ENCODE assay signal across 20 cellular contexts in the genomic region with DNA sequence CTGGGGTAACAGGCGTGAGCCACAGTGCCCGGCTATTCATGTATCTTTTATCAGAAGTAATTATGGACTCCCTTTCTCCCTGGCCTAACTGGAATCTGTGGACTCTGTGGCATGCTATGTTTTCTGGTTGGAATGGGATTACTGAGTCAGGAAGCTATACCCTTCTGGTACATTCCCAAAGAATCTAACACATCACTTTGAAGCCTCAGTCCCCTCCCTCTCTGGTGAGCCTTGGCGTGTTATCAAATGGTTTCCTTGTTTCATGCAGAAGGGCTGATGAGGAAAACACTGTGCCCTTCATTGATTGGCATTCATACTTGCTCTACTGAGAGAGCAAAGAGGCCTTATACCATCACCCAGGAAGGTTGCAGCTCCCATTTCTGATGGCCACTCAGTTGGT. TPM values are rescaled to one million over a fixed set of nuclear protein-coding genes. Genes with fewer than 3 reads are reported as not detected.
DNase-seq lines count a peak whose midpoint lies in the region; ATAC-seq and TF ChIP-seq lines count a peak whose summit lies in the region.
"Had no signal": no experiment of that assay in that cellular context is flagged by ENCODE, and none has a peak within 500 bp of the region (broad histone marks: within the 10 kb centered on the region; RNA-seq: fewer than 3 reads in every experiment).

No MANE protein-coding gene starts in this region.

- peak; percentile 51 for DNase-seq in Ammon's horn (ENCODE audit: low spot score)
- DNase-seq in SK-MEL-5 (ENCODE audit: low read depth, low spot score): peak; percentile 56
- peak; percentile 77 for DNase-seq in foreskin melanocyte
- peak; percentile 26 for DNase-seq in sciatic nerve (ENCODE audit: low spot score)
- DNase-seq in omental fat pad (ENCODE audit: low spot score): no peak
- DNase-seq in HPDE6-E6E7 (ENCODE audit: extremely low spot score): no peak
- no peak for DNase-seq in HCEC 1CT
- DNase-seq: C1 segment of cervical spinal cord, DND-41, H7, NCI-H1092 treated with DMSO at 0.1 percent for 48 hours, NCI-H146, NCI-H2081, NCI-H2171 treated with DMSO at 0.1 percent for 48 hours, OCI-M1, SHP77 treated with DMSO at 0.1 percent for 48 hours had no signal

- TF ChIP-seq CTCF in omental fat pad (IDR thresholded peaks at IDR 0.05): no peak

- intact Hi-C loops in sciatic nerve (cut with DNase I): no loop called here

- in situ Hi-C loops in SK-MEL-5 (cut with HindIII; ENCODE audit: low pct_unique_long_range_greater_than_20kb, low sequenced_read_pairs): no loop called here

- no peak for ATAC-seq in sciatic nerve
- ATAC-seq in omental fat pad (ENCODE audit: low FRiP score): no peak
- ATAC-seq in GM19023 (IDR thresholded peaks at IDR 0.05; ENCODE audit: unreplicated experiment): no peak
- ATAC-seq: A549, K562, SK-N-SH treated with all-trans-retinoic acid at 6 μM for 48 hours had no signal

RNA-seq across cellular contexts. Expression of a gene that starts 22.9 kb away (rescaled TPM):
- total RNA-seq in SK-MEL-5 (2014; rRNA removed; shearing (Covaris generic)): 108 and 121 TPM in 2 replicates
- 123 and 153 TPM in 2 replicates for polyA plus RNA-seq in SK-MEL-5 (2015; cell fraction: cytosol; rRNA removed)
- 59.1 and 60.0 TPM in 2 replicates for polyA plus RNA-seq in SK-MEL-5 (2015; cell fraction: nucleus; rRNA removed)
- total RNA-seq in sciatic nerve (27.6 TPM), omental fat pad (10 to 100 TPM; 31.3 to 53.1 (median 41.2) TPM)

RNA-seq across cellular contexts. Expression of a gene that starts 59.2 kb away (rescaled TPM):
- total RNA-seq in SK-MEL-5 (2014; rRNA removed; shearing (Covaris generic)): 566 and 620 TPM in 2 replicates
- 466 and 549 TPM in 2 replicates for polyA plus RNA-seq in SK-MEL-5 (2015; cell fraction: cytosol; rRNA removed)
- polyA plus RNA-seq in SK-MEL-5 (2015; cell fraction: nucleus; rRNA removed): 181 and 183 TPM in 2 replicates
- total RNA-seq in sciatic nerve (69.5 TPM), omental fat pad (100 to 1,000 TPM in 3 of 4 donors, 10 to 100 TPM in 1; 83.4 to 182 (median 150) TPM)

Comparison
In these comparisons a context has a peak if more than half of its experiments do, and no peak if none do; other contexts are left out.
1. DNase-seq: peak in Ammon's horn (single experiment), SK-MEL-5 (single experiment), foreskin melanocyte (single experiment) and sciatic nerve (single experiment); none in omental fat pad (single experiment), HPDE6-E6E7 (single experiment) and HCEC 1CT (single experiment).